1 cellular context compared by ENCODE assay signal in genomic region chr1:167446946-167447345, GRCh38.
TF ChIP-seq lines count a peak whose summit lies in the region.

No MANE protein-coding gene starts in this region.

TF ChIP-seq in GM12878, 131 proteins besides CTCF, POLR2A, EP300 and RAD21 (continued from another document):
- no peak for TF ChIP-seq USF2 (IDR thresholded peaks at IDR 0.05; ENCODE audit: borderline replicate concordance, low read depth, low read length)
- no peak for TF ChIP-seq ZBTB33 (IDR thresholded peaks at IDR 0.05)
- no peak for TF ChIP-seq HDAC2 (IDR thresholded peaks at IDR 0.05)
- no peak for TF ChIP-seq ZNF24 (IDR thresholded peaks at IDR 0.05)
- no peak for TF ChIP-seq EED (IDR thresholded peaks at IDR 0.05; ENCODE audit: low read depth)
- no peak for TF ChIP-seq FOXM1 (IDR thresholded peaks at IDR 0.05; ENCODE audit: low read depth, low read length)
- no peak for TF ChIP-seq PRDM15 (CRISPR knock-in tag; IDR thresholded peaks at IDR 0.05)
- TF ChIP-seq JUND (IDR thresholded peaks at IDR 0.05; ENCODE audit: low read depth, low read length), result no peak
- no peak for TF ChIP-seq CBX3 (IDR thresholded peaks at IDR 0.05; ENCODE audit: borderline replicate concordance, low read depth)
- no peak for TF ChIP-seq SUPT20H (IDR thresholded peaks at IDR 0.05; ENCODE audit: borderline replicate concordance, control insufficient read depth, low read depth, low read length)
- no peak for TF ChIP-seq HCFC1 (IDR thresholded peaks at IDR 0.05; ENCODE audit: low read length)
TF ChIP-seq in GM12878: peak in this region for 0.
